ENCODE assay signal across 9 cellular contexts in the genomic region with DNA sequence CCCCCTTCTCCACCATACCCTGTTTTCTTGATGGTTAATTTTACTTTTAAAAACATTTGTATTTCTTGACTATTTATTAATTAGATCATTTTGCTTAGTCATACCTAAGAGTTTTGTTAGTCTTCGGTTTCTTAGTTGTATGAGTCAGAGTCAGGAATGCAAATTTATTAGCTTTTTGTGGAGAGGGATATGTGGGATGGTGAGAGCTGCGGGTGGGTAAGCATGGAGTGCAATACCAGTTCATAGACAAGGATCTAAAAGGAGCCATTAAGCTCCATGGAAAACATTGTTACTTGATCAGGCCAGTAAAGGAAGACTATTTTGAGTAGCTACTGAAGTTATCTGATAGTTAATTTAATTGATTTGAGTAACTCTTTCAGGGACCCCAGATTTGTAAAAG.
DNase-seq lines count a peak whose midpoint lies in the region; ATAC-seq and TF ChIP-seq lines count a peak whose summit lies in the region.
"Had no signal": no experiment of that assay in that cellular context is flagged by ENCODE, and none has a peak within 500 bp of the region (broad histone marks: within the 10 kb centered on the region; RNA-seq: fewer than 3 reads in every experiment).

No MANE protein-coding gene starts in this region.

- no peak overlapping the region for H3K9ac ChIP-seq in HUES6 (ENCODE audit: low read length)

- peak overlapping the region; percentile 96 for H3K27ac Mint-ChIP-seq in mesothelial cell of epicardium

- WGBS in heart right ventricle, 2 donors: 51 to 61% methylated on average over 2 of the region's 2 CpGs

- peaks cover 71% of the 10 kb centered on the region for H3K4me1 Mint-ChIP-seq in mesothelial cell of epicardium

- H3K27me3 ChIP-seq in ACC112 (ENCODE audit: insufficient read depth, low read length) (no peaks in the 10 kb centered on the region), HUES6 (ENCODE audit: control insufficient read depth, insufficient read depth, low read length) (no peaks in the 10 kb centered on the region), heart right ventricle (no peaks in the 10 kb centered on the region)

- H2AFZ ChIP-seq in ACC112 (ENCODE audit: low read length, unreplicated experiment): no peak overlapping the region

- no peaks in the 10 kb centered on the region for H3K9me3 ChIP-seq in HUES6 (ENCODE audit: control insufficient read depth, insufficient read depth, low read depth, low read length)
- H3K9me3 ChIP-seq in heart right ventricle: no peaks in the 10 kb centered on the region

- peaks cover 4% of the 10 kb centered on the region for H3K36me3 Mint-ChIP-seq in mesothelial cell of epicardium

- H3K36me3 ChIP-seq in ACC112 (ENCODE audit: insufficient read depth, low read length) (no peaks in the 10 kb centered on the region), HUES6 (ENCODE audit: control insufficient read depth, insufficient read depth, low read length) (no peaks in the 10 kb centered on the region), heart right ventricle (no peaks in the 10 kb centered on the region)

- H3K4me3 Mint-ChIP-seq in mesothelial cell of epicardium: peak overlapping the region; percentile 66

- peaks cover 27% of the 10 kb centered on the region for H3K4me1 ChIP-seq in ACC112 (ENCODE audit: control insufficient read depth, insufficient read depth, low read length, unreplicated experiment)
- peaks cover 32% of the 10 kb centered on the region for H3K4me1 ChIP-seq in HUES6 (ENCODE audit: control insufficient read depth, insufficient read depth, low read length)
- peaks cover 0 to 32% (median 20%) of the 10 kb centered on the region in 9 donors for H3K4me1 ChIP-seq in heart right ventricle

- peaks cover 67% of the 10 kb centered on the region for H3K79me2 ChIP-seq in ACC112 (ENCODE audit: control insufficient read depth, insufficient read depth, low read length, unreplicated experiment)

- TF ChIP-seq CTCF in mesothelial cell of epicardium (IDR thresholded peaks at IDR 0.05; ENCODE audit: unreplicated experiment) (no peak), heart right ventricle (IDR thresholded peaks at IDR 0.05) (no peak)

- H3K27ac ChIP-seq in ACC112 (ENCODE audit: low read depth, low read length): peak overlapping the region; percentile 92
- peak overlapping the region; percentile 55; the same call in 1 of the 2 replicates for H3K27ac ChIP-seq in HUES6 (ENCODE audit: low read depth, low read length)
- peak overlapping the region; percentile 55 for H3K27ac ChIP-seq in caudate nucleus (ENCODE audit: low read depth, low read length)
- H3K27ac ChIP-seq in heart right ventricle: peak overlapping the region in 4 of 10 donors; percentile 1 to 67 (median 34)
- H3K27ac ChIP-seq: HL-60 had no signal

- intact Hi-C loops in heart right ventricle (cut with DNase I): loop anchor here in 8 of 10 donors (2.0 to 10.0 kb wide), 10 partner anchors 65 to 247 kb away; a partner anchor contains a TSS

- H3K9me3 Mint-ChIP-seq in mesothelial cell of epicardium: peaks cover 5% of the 10 kb centered on the region

- DNase-seq in caudate nucleus (lab: John Stamatoyannopoulos, UW) (peak in 3 of 61 donors; percentile 31 to 53 (median 41)), mesothelial cell of epicardium (ENCODE audit: low spot score in 2 of 2, unreplicated experiment in 2 of 2) (no peak), NCI-H1105 treated with DMSO at 0.1 percent for 48 hours (lab: John Stamatoyannopoulos, UW) (no peak), heart right ventricle (no peak)

- H3K4me3 ChIP-seq in ACC112 (ENCODE audit: low read depth, low read length) (peak overlapping the region; percentile 69), HUES6 (ENCODE audit: low read depth, low read length) (peak overlapping the region; percentile 61; the same call in 1 of the 2 replicates), heart right ventricle (no peak overlapping the region)

- no peak for ATAC-seq in HG03469 (IDR thresholded peaks at IDR 0.05; ENCODE audit: unreplicated experiment)
- ATAC-seq in HG03135 (IDR thresholded peaks at IDR 0.05; ENCODE audit: unreplicated experiment): no peak
- no peak for ATAC-seq in heart right ventricle

- no peaks in the 10 kb centered on the region for H3K27me3 Mint-ChIP-seq in mesothelial cell of epicardium (ENCODE audit: low read depth)

Comparison
In these comparisons a context has a peak if more than half of its experiments do, and no peak if none do; other contexts are left out.
1. H3K4me3 ChIP-seq: peak in ACC112 (single experiment) and HUES6 (single experiment); none in heart right ventricle (0 of 10).